12 cellular contexts compared by ENCODE assay signal in the genomic region with DNA sequence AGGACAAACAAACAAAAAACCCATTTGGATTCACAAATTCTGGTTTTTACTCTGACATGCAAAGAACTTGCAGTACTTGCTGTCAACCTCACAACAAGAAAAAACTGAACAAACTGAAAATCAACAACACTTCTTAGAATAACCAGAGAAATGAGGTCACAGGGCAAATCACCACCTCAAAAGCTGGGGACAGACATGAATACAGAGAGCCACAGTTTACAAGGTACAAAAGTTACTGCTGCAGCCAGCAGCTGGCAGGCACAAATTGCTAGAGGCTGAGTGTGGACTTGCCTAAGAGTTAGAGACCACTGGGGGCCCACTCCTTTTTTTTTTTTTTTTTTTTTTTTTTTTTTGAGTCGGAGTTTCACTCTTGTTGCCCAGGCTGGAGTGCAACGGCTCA.
"Had no signal": no experiment of that assay in that cellular context is flagged by ENCODE, and none has a peak within 500 bp of the region (broad histone marks: within the 10 kb centered on the region; RNA-seq: fewer than 3 reads in every experiment).

No MANE protein-coding gene starts in this region.

- H3K9me3 ChIP-seq: SJSA1 had no signal

- H3K4me3 Mint-ChIP-seq: dendritic cell treated with granulocyte-macrophage colony-stimulating factor and Interleukin-4, amounts not matched to agents 40 ng/mL and 50 ng/mL, for 4 days; immature natural killer cell; memory B cell; natural killer cell; stimulated activated naive B cell treated with anti-CD40 and anti-IgM and Interleukin-4, amounts not matched to agents 10 μg/mL and 1 μg/mL and 100 μg/mL, for 72 hours had no signal

- H3K4me1 Mint-ChIP-seq: immature natural killer cell; memory B cell; natural killer cell; stimulated activated naive B cell treated with anti-CD40 and anti-IgM and Interleukin-4, amounts not matched to agents 10 μg/mL and 1 μg/mL and 100 μg/mL, for 72 hours had no signal

- H3K27ac Mint-ChIP-seq: dendritic cell treated with granulocyte-macrophage colony-stimulating factor and Interleukin-4, amounts not matched to agents 40 ng/mL and 50 ng/mL, for 4 days; immature natural killer cell; memory B cell; natural killer cell; stimulated activated naive B cell treated with anti-CD40 and anti-IgM and Interleukin-4, amounts not matched to agents 10 μg/mL and 1 μg/mL and 100 μg/mL, for 72 hours had no signal

- H3K36me3 ChIP-seq: heart left ventricle, SJSA1 had no signal

- H3K4me1 ChIP-seq: heart left ventricle, SJSA1, tibial nerve had no signal

- ATAC-seq: heart left ventricle; natural killer cell; stimulated activated naive B cell treated with anti-CD40 and anti-IgM and Interleukin-4, amounts not matched to agents 10 μg/mL and 1 μg/mL and 100 μg/mL, for 72 hours had no signal

- H3K4me3 ChIP-seq: heart left ventricle, SJSA1, tibial nerve had no signal

- DNase-seq: activated CD4-positive, alpha-beta T cell treated with anti-CD3 and anti-CD28 coated beads for 1 hour; effector memory CD4-positive, alpha-beta T cell; foreskin melanocyte; heart left ventricle; immature natural killer cell; natural killer cell; retina; stimulated activated naive B cell treated with anti-CD40 and anti-IgM and Interleukin-4, amounts not matched to agents 10 μg/mL and 1 μg/mL and 100 μg/mL, for 72 hours had no signal
